Comparison of ENCODE assay signal across 9 cellular contexts in the genomic region with DNA sequence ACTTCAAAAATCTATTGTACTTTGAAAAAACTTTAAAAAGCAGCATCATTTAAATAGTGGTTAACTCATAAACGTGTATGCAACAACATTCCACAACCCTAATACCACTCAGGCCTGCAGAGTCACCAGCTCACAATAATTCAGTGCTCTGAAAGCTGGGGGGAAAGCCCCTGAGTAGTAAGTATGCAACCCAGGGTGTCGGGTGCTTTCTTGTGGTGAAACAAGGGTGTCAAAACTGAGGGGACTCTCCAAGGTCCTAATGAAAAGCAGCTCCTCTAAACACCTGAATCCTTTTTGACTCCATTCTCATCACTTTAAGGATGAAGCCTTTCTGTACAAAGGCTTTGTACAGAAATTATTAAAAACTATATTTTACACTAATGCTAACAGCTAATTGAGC. TPM values are rescaled to one million over a fixed set of nuclear protein-coding genes. Genes with fewer than 3 reads are reported as not detected.
A peak's percentile ranks its signal among the peaks of the same experiment; 100 is the strongest.
DNase-seq lines count a peak whose midpoint lies in the region; ATAC-seq and TF ChIP-seq lines count a peak whose summit lies in the region.
"Had no signal": no experiment of that assay in that cellular context is flagged by ENCODE, and none has a peak within 500 bp of the region (broad histone marks: within the 10 kb centered on the region; RNA-seq: fewer than 3 reads in every experiment).

No MANE protein-coding gene starts in this region.

- H3K27ac ChIP-seq in naive thymus-derived CD4-positive, alpha-beta T cell (ENCODE audit: low read depth, low read length): no peak overlapping the region
- H3K27ac ChIP-seq in gastrocnemius medialis: no peak overlapping the region
- H3K27ac ChIP-seq in hepatocyte: no peak overlapping the region

- H3K36me3 Mint-ChIP-seq in naive thymus-derived CD4-positive, alpha-beta T cell: peaks cover 0 to 51% (median 40%) of the 10 kb centered on the region in 5 donors

- CTCF ChIA-PET in naive thymus-derived CD4-positive, alpha-beta T cell (lab: Charles Lee): interaction anchor here (0.5 kb wide), 1 partner anchor 250 kb away, joined by 3 read pairs; no protein-coding TSS in a partner anchor

- H3K36me3 ChIP-seq in naive thymus-derived CD4-positive, alpha-beta T cell (ENCODE audit: control insufficient read depth in 2 of 3, insufficient read depth in 3 of 3, low read length in 3 of 3): peaks cover 0 to 21% (median 3%) of the 10 kb centered on the region in 3 experiments
- H3K36me3 ChIP-seq in gastrocnemius medialis (peaks cover 0 to 35% of the 10 kb centered on the region in 2 donors), hepatocyte (replicated peaks; ENCODE audit: insufficient read depth, low read depth) (no peaks in the 10 kb centered on the region)

- H3K27me3 Mint-ChIP-seq in naive thymus-derived CD4-positive, alpha-beta T cell: no peaks in the 10 kb centered on the region

- H4K20me1 ChIP-seq in hepatocyte (ENCODE audit: insufficient read depth, poor library complexity, severe bottlenecking): no peaks in the 10 kb centered on the region

- no peaks in the 10 kb centered on the region for H3K9me3 ChIP-seq in naive thymus-derived CD4-positive, alpha-beta T cell (ENCODE audit: control insufficient read depth in 2 of 3, low read length in 3 of 3)
- H3K9me3 ChIP-seq in gastrocnemius medialis (no peaks in the 10 kb centered on the region), hepatocyte (ENCODE audit: low read depth) (no peaks in the 10 kb centered on the region)

- POLR2A ChIA-PET in naive thymus-derived CD4-positive, alpha-beta T cell (lab: Charles Lee): interaction anchor here (0.7 to 1.1 kb wide), 3 partner anchors 42 to 835 kb away, joined by 3 to 4 read pairs (median 3); a partner anchor contains a TSS

- peak overlapping the region in 2 of 10 donors; percentile 16 to 43 for H3K4me3 Mint-ChIP-seq in naive thymus-derived CD4-positive, alpha-beta T cell
- H3K4me3 Mint-ChIP-seq: nephron had no signal

- in situ Hi-C loops in GM13976 (cut with MboI; ENCODE audit: low sequenced_read_pairs, unreplicated experiment) (no loop called here), gastrocnemius medialis (cut with MboI; ENCODE audit: low sequenced_read_pairs in 4 of 4) (no loop called here)

- H3K27ac Mint-ChIP-seq in naive thymus-derived CD4-positive, alpha-beta T cell: peak overlapping the region in 7 of 9 donors; percentile 9 to 66 (median 45)
- H3K27ac Mint-ChIP-seq: nephron had no signal

- H3K4me1 Mint-ChIP-seq in naive thymus-derived CD4-positive, alpha-beta T cell: peaks cover 6 to 22% (median 14%) of the 10 kb centered on the region in 7 donors
- H3K4me1 Mint-ChIP-seq: nephron had no signal

- no peak overlapping the region for H3K4me3 ChIP-seq in naive thymus-derived CD4-positive, alpha-beta T cell (ENCODE audit: low read length)
- H3K4me3 ChIP-seq in gastrocnemius medialis: no peak overlapping the region
- no peak overlapping the region for H3K4me3 ChIP-seq in hepatocyte

- H3K79me2 ChIP-seq in hepatocyte: no peaks in the 10 kb centered on the region

- TF ChIP-seq CTCF in GM13976 (IDR thresholded peaks at IDR 0.05; ENCODE audit: borderline replicate concordance, control extremely low read depth, extremely low read depth, insufficient read depth, missing control alignments): peak; percentile 7
- no peak for TF ChIP-seq CTCF in gastrocnemius medialis (IDR thresholded peaks at IDR 0.05 in 4 of 5, conservative IDR thresholded peaks at IDR 0.05 in 1 of 5)
- TF ChIP-seq CTCF in hepatocyte (IDR thresholded peaks at IDR 0.05; ENCODE audit: poor library complexity): no peak

- no peak overlapping the region for H3K4me2 ChIP-seq in hepatocyte

- no peaks in the 10 kb centered on the region for H3K27me3 ChIP-seq in naive thymus-derived CD4-positive, alpha-beta T cell (ENCODE audit: control insufficient read depth in 2 of 2, insufficient read depth in 2 of 2, low read length in 2 of 2)
- H3K27me3 ChIP-seq in gastrocnemius medialis (no peaks in the 10 kb centered on the region), hepatocyte (no peaks in the 10 kb centered on the region)

- peaks cover 0 to 2% (median 0%) of the 10 kb centered on the region in 11 donors for H3K9me3 Mint-ChIP-seq in naive thymus-derived CD4-positive, alpha-beta T cell
- H3K9me3 Mint-ChIP-seq: nephron had no signal

- intact Hi-C loops in naive thymus-derived CD4-positive, alpha-beta T cell (cut with micrococcal nuclease): loop anchor here (1.0 to 2.0 kb wide), 4 partner anchors 34 to 43 kb away; a partner anchor contains a TSS
- intact Hi-C loops in gastrocnemius medialis (cut with DNase I; ENCODE audit: low total_unique reads): no loop called here

- no peak for TF ChIP-seq POLR2A in gastrocnemius medialis (IDR thresholded peaks at IDR 0.05)

- H3K4me1 ChIP-seq in naive thymus-derived CD4-positive, alpha-beta T cell (ENCODE audit: control insufficient read depth in 2 of 2, insufficient read depth in 2 of 2, low read length in 2 of 2): peaks cover 0 to 19% of the 10 kb centered on the region in 2 donors
- H3K4me1 ChIP-seq in gastrocnemius medialis (no peaks in the 10 kb centered on the region), hepatocyte (ENCODE audit: insufficient read depth) (no peaks in the 10 kb centered on the region)

- no peak overlapping the region for H2AFZ ChIP-seq in hepatocyte

- no peaks in the 10 kb centered on the region for H3K9me2 ChIP-seq in hepatocyte (replicated peaks; ENCODE audit: insufficient read depth)

- 84% methylated on average over 2 of the region's 2 CpGs for WGBS in hepatocyte (ENCODE audit: low lambda C conversion rate, missing lambda C conversion rate)

- DNase-seq in GM13976 (ENCODE audit: low spot score): peak; percentile 69
- peak in 8 of 9 donors; percentile 15 to 76 (median 44) for DNase-seq in naive thymus-derived CD4-positive, alpha-beta T cell
- DNase-seq in GDM1 (lab: John Stamatoyannopoulos, UW): no peak
- DNase-seq in gastrocnemius medialis: no peak
- no peak for DNase-seq in NCI-H2029 (lab: John Stamatoyannopoulos, UW)
- DNase-seq in hepatocyte (ENCODE audit: low spot score): no peak

- peak; percentile 98 for ATAC-seq in HG02678 (IDR thresholded peaks at IDR 0.05; ENCODE audit: unreplicated experiment)
- peak; percentile 100 for ATAC-seq in activated CD4-positive, CD25-positive, alpha-beta regulatory T cell treated with anti-CD3 and anti-CD28 coated beads, Interleukin-2, amount 50 U/mL, for 24 hours
- peak; percentile 98 for ATAC-seq in naive thymus-derived CD4-positive, alpha-beta T cell
- no peak for ATAC-seq in gastrocnemius medialis

RNA-seq across cellular contexts. Expression of a gene that starts 33.7 kb away (rescaled TPM):
- total RNA-seq in naive thymus-derived CD4-positive, alpha-beta T cell: 10 to 100 TPM; 35.6 to 84.0 (median 79.0) TPM
- 10 to 100 TPM; 80.7 to 90.3 TPM for polyA plus RNA-seq in naive thymus-derived CD4-positive, alpha-beta T cell
- total RNA-seq in gastrocnemius medialis (10 to 100 TPM; 43.8 to 56.4 (median 45.9) TPM), hepatocyte (43.7 and 56.4 TPM in 2 replicates)
- 22.3 and 24.1 TPM in 2 replicates for polyA plus RNA-seq in hepatocyte

RNA-seq across cellular contexts. Expression of a gene that starts 34.2 kb away (rescaled TPM):
- total RNA-seq in naive thymus-derived CD4-positive, alpha-beta T cell: 10 to 100 TPM; 13.2 to 46.7 (median 19.0) TPM
- 10 to 100 TPM; 18.5 to 25.8 TPM for polyA plus RNA-seq in naive thymus-derived CD4-positive, alpha-beta T cell
- total RNA-seq in gastrocnemius medialis (10 to 100 TPM; 21.3 to 39.9 (median 32.7) TPM), hepatocyte (24.6 and 40.4 TPM in 2 replicates)
- polyA plus RNA-seq in hepatocyte: 12.6 and 13.8 TPM in 2 replicates

RNA-seq across cellular contexts. Expression of a gene that starts 42.2 kb away (rescaled TPM):
- total RNA-seq in naive thymus-derived CD4-positive, alpha-beta T cell: 10 to 100 TPM; 24.4 to 57.3 (median 28.5) TPM
- polyA plus RNA-seq in naive thymus-derived CD4-positive, alpha-beta T cell: 10 to 100 TPM; 56.3 to 61.7 TPM
- 10 to 100 TPM in 3 of 4 donors, 1 to 10 TPM in 1; 8.6 to 19.8 (median 14.3) TPM for total RNA-seq in gastrocnemius medialis
- total RNA-seq in hepatocyte: 41.2 and 41.5 TPM in 2 replicates
- polyA plus RNA-seq in hepatocyte: 51.2 and 52.1 TPM in 2 replicates

RNA-seq across cellular contexts. Expression of a gene that starts 50.4 kb away (rescaled TPM):
- total RNA-seq in naive thymus-derived CD4-positive, alpha-beta T cell: 10 to 100 TPM; 42.4 to 93.5 (median 72.9) TPM
- polyA plus RNA-seq in naive thymus-derived CD4-positive, alpha-beta T cell: 10 to 100 TPM; 12.0 to 16.4 TPM
- 10 to 100 TPM; 27.6 to 68.8 (median 39.9) TPM for total RNA-seq in gastrocnemius medialis
- total RNA-seq in hepatocyte: 56.9 and 68.6 TPM in 2 replicates
- polyA plus RNA-seq in hepatocyte: 30.6 and 33.4 TPM in 2 replicates

Comparison
In these comparisons a context has a peak if more than half of its experiments do, and no peak if none do; other contexts are left out.
1. DNase-seq: peak in GM13976 (single experiment) and naive thymus-derived CD4-positive, alpha-beta T cell (8 of 9); none in GDM1 (single experiment), gastrocnemius medialis (0 of 2), NCI-H2029 (single experiment) and hepatocyte (single experiment).
2. ATAC-seq: peak in HG02678 (single experiment), activated CD4-positive, CD25-positive, alpha-beta regulatory T cell treated with anti-CD3 and anti-CD28 coated beads, Interleukin-2, amount 50 U/mL, for 24 hours (2 of 2) and naive thymus-derived CD4-positive, alpha-beta T cell (single experiment); none in gastrocnemius medialis (0 of 2).